8 cellular contexts compared by ENCODE assay signal in genomic region chr7:91264083-91264923, GRCh38.
DNase-seq lines count a peak whose midpoint lies in the region; ATAC-seq and TF ChIP-seq lines count a peak whose summit lies in the region.

Gene FZD1 (plus strand): TSS chr7:91264433. CDS start chr7:91264881, 448 bp downstream.

- no peaks in the 10 kb centered on the region for H3K9me3 ChIP-seq in muscle layer of colon (ENCODE audit: low read length)

- H3K36me3 ChIP-seq in muscle layer of colon (ENCODE audit: insufficient read depth, low read length), result no peaks in the 10 kb centered on the region

- peak; percentile 89 for ATAC-seq in GM21360 (IDR thresholded peaks at IDR 0.05; ENCODE audit: unreplicated experiment)
- peak; percentile 90 for ATAC-seq in stimulated activated naive CD8-positive, alpha-beta T cell treated with anti-CD3 and anti-CD28 coated beads, Interleukin-15, Interleukin-2, amounts not matched to agents 100 U/mL and 50 U/mL, for 24 hours

- H3K27ac ChIP-seq in HL-60 (replicated peaks) (peak within 1 kb of the TSS; percentile 58), muscle layer of colon (ENCODE audit: low read depth, low read length) (peak within 1 kb of the TSS; percentile 82)

- H3K27me3 ChIP-seq in HL-60 (ENCODE audit: insufficient read depth, poor library complexity, severe bottlenecking) (peaks cover 3% of the 10 kb centered on the region), muscle layer of colon (ENCODE audit: control insufficient read depth in 1 of 2, insufficient read depth in 2 of 2, low read length in 2 of 2) (no peaks in the 10 kb centered on the region)

- H3K4me3 ChIP-seq in HL-60 (replicated peaks; ENCODE audit: insufficient read depth, low read length), result peak within 1 kb of the TSS; percentile 72
- H3K4me3 ChIP-seq in muscle layer of colon (ENCODE audit: low read depth in 1 of 2, low read length in 2 of 2), result peak within 1 kb of the TSS; percentile 84 to 95

- H3K4me1 ChIP-seq in muscle layer of colon (ENCODE audit: insufficient read depth, low read length), result peaks cover 3% of the 10 kb centered on the region

- peak within 1 kb of the TSS; percentile 72 for H3K9ac ChIP-seq in muscle layer of colon (ENCODE audit: low read length)

- TF ChIP-seq CTCF in HL-60 (IDR thresholded peaks at IDR 0.05; ENCODE audit: insufficient read depth, low read length), result no peak

- DNase-seq in D341Med (ENCODE audit: low spot score) (peak; percentile 91), HL-60 (ENCODE audit: low read depth in 1 of 2, low spot score in 1 of 2) (peak; percentile 79 to 97), NCI-H748 treated with DMSO at 0.1 percent for 48 hours (lab: John Stamatoyannopoulos, UW) (peak; percentile 96), activated T-cell treated with anti-CD3 and anti-CD28 coated beads for 1 hour (ENCODE audit: low read depth) (peak; percentile 6), fibroblast of gingiva (ENCODE audit: low read depth) (peak; percentile 100)
- peak; percentile 71 for DNase-seq in stimulated activated naive CD8-positive, alpha-beta T cell treated with anti-CD3 and anti-CD28 coated beads, Interleukin-15, Interleukin-2, amounts not matched to agents 100 U/mL and 50 U/mL, for 24 hours

Comparison
In these comparisons a context has a peak if more than half of its experiments do, and no peak if none do; other contexts are left out.
1. Peak in every context shown above with its lines: DNase-seq, ATAC-seq, H3K4me3 ChIP-seq and H3K27ac ChIP-seq.
2. DNase-seq: peak in every context shown above with its lines; median percentile 100 in fibroblast of gingiva; 96 in NCI-H748 treated with DMSO at 0.1 percent for 48 hours; 91 in D341Med; 88 in HL-60; 71 in stimulated activated naive CD8-positive, alpha-beta T cell treated with anti-CD3 and anti-CD28 coated beads, Interleukin-15, Interleukin-2, amounts not matched to agents 100 U/mL and 50 U/mL, for 24 hours; 6 in activated T-cell treated with anti-CD3 and anti-CD28 coated beads for 1 hour.